In genomic region chr15:19987389-19988048, GRCh38 we compare ENCODE assay signal across 1 cellular context.
TF ChIP-seq lines count a peak whose summit lies in the region.

No MANE protein-coding gene starts in this region.

TF ChIP-seq in H1, 55 proteins besides CTCF, POLR2A, EP300 and RAD21 (continued from another document):
- no peak for TF ChIP-seq ATF3 (IDR thresholded peaks at IDR 0.05; ENCODE audit: insufficient read depth, low read depth, low read length)
- no peak for TF ChIP-seq EZH2 (IDR thresholded peaks at IDR 0.05; ENCODE audit: low read depth, low read length, severe bottlenecking)
- TF ChIP-seq TAF1 (IDR thresholded peaks at IDR 0.05; ENCODE audit: low read depth, low read length) = no peak
- no peak for TF ChIP-seq TBP (IDR thresholded peaks at IDR 0.05; ENCODE audit: low read depth, low read length)
- no peak for TF ChIP-seq HDAC6 (IDR thresholded peaks at IDR 0.05; ENCODE audit: low read depth, low read length)
- TF ChIP-seq ZNF274 (IDR thresholded peaks at IDR 0.05; ENCODE audit: borderline replicate concordance, extremely low read depth, low read length) = no peak
- no peak for TF ChIP-seq POLR2AphosphoS5 (IDR thresholded peaks at IDR 0.05; ENCODE audit: low read depth, low read length)
- TF ChIP-seq RBBP5 (IDR thresholded peaks at IDR 0.05; ENCODE audit: borderline replicate concordance, low read depth, low read length) = no peak
- no peak for TF ChIP-seq FOSL1 (IDR thresholded peaks at IDR 0.05; ENCODE audit: insufficient read depth, low read depth, low read length)
- TF ChIP-seq CHD1 (IDR thresholded peaks at IDR 0.05; ENCODE audit: low read depth, low read length) = no peak
- TF ChIP-seq JUN (IDR thresholded peaks at IDR 0.05; ENCODE audit: low read depth, low read length) = no peak
- no peak for TF ChIP-seq RNF2 (IDR thresholded peaks at IDR 0.05; ENCODE audit: borderline replicate concordance, low read depth, low read length, missing control alignments, poor library complexity, severe bottlenecking)
- TF ChIP-seq RFX5 (IDR thresholded peaks at IDR 0.05; ENCODE audit: borderline replicate concordance, low read depth, low read length) = no peak
- TF ChIP-seq CEBPB (IDR thresholded peaks at IDR 0.05; ENCODE audit: low read depth, low read length) = no peak
